ENCODE assay signal across 13 cellular contexts in the genomic region with DNA sequence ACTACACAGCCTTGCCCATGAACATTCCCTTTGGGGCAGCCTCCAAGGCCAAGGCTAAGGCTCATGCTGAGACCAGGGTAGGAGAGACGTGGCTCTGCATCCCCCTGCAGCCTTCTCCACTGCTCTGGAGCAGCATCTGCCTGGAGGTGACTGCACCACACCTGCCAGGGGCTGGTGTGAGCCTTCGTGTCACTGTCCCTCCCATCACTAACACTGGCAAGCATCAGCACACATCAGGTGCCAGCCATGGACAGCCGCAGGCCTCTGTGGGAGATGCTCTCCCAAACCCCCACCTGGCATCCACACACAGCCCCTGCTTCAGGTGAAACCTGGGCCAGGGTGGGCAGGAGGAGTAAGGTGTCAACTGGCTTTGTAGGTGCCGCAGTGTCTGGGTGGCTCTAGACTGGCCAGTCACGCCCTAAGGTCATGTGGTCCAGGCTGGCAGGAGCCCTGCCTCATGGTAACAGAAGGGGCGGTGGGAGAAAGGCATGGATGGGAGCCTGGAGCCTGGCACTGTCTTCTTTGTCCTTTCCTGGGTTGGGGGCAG. TPM values are rescaled to one million over a fixed set of nuclear protein-coding genes. Genes with fewer than 3 reads are reported as not detected.
DNase-seq lines count a peak whose midpoint lies in the region; ATAC-seq and TF ChIP-seq lines count a peak whose summit lies in the region.
"Had no signal": no experiment of that assay in that cellular context is flagged by ENCODE, and none has a peak within 500 bp of the region (broad histone marks: within the 10 kb centered on the region; RNA-seq: fewer than 3 reads in every experiment).

No MANE protein-coding gene starts in this region.

- no peaks in the 10 kb centered on the region for H3K9me3 ChIP-seq in RWPE2 (ENCODE audit: severe bottlenecking)

- H3K36me3 ChIP-seq in RWPE2 (ENCODE audit: low read depth) = no peaks in the 10 kb centered on the region

- TF ChIP-seq CTCF in RWPE2 (IDR thresholded peaks at IDR 0.05; ENCODE audit: poor library complexity, severe bottlenecking) (no peak), dorsolateral prefrontal cortex (IDR thresholded peaks at IDR 0.05 in 54 of 56, conservative IDR thresholded peaks at IDR 0.05 in 2 of 56; ENCODE audit: low read depth in 1 of 56, partially characterized antibody in 56 of 56) (no peak)

- peaks cover 62% of the 10 kb centered on the region for H3K4me1 ChIP-seq in RWPE2 (ENCODE audit: insufficient read depth, poor library complexity, severe bottlenecking)

- peaks cover 6 to 14% of the 10 kb centered on the region in 2 donors for H3K4me1 Mint-ChIP-seq in effector memory CD8-positive, alpha-beta T cell (ENCODE audit: low read depth in 2 of 2)
- H3K4me1 Mint-ChIP-seq: IgD-negative memory B cell, memory B cell had no signal

- H3K36me3 Mint-ChIP-seq in effector memory CD8-positive, alpha-beta T cell (ENCODE audit: insufficient read depth) = peaks cover 3% of the 10 kb centered on the region

- H3K4me3 Mint-ChIP-seq in effector memory CD8-positive, alpha-beta T cell = no peak overlapping the region
- H3K4me3 Mint-ChIP-seq: IgD-negative memory B cell, memory B cell had no signal

- H3K4me3 ChIP-seq in RWPE2 (ENCODE audit: severe bottlenecking) (no peak overlapping the region), dorsolateral prefrontal cortex (no peak overlapping the region)

- ATAC-seq in RWPE2 (ENCODE audit: low read depth) = no peak
- ATAC-seq in HG02981 (IDR thresholded peaks at IDR 0.05; ENCODE audit: unreplicated experiment) = no peak
- ATAC-seq in HG02852 (IDR thresholded peaks at IDR 0.05; ENCODE audit: unreplicated experiment) = no peak
- no peak for ATAC-seq in HG03045 (IDR thresholded peaks at IDR 0.05; ENCODE audit: unreplicated experiment)
- ATAC-seq in effector memory CD8-positive, alpha-beta T cell (replicated peaks) = no peak

- intact Hi-C loops in dorsolateral prefrontal cortex (cut with DNase I) = no loop called here

- H3K27ac Mint-ChIP-seq in effector memory CD8-positive, alpha-beta T cell = peak overlapping the region in 1 of 2 donors; percentile 51
- H3K27ac Mint-ChIP-seq: activated T-helper 2 cell treated with anti-CD3 and anti-CD28 coated beads, Interferon-gamma antibody, Interleukin-2, Interleukin-4, amounts not matched to agents 10 μg/mL and 5 μg/mL and 100 μg/mL, durations not matched to agents 14 hours and 24 hours and 36 hours; memory B cell had no signal

- H3K27ac ChIP-seq in RWPE2 (ENCODE audit: poor library complexity, severe bottlenecking) (peak overlapping the region; percentile 92), dorsolateral prefrontal cortex (peak overlapping the region in 57 of 59 donors; percentile 34 to 97 (median 83)), temporal lobe (ENCODE audit: low read depth, low read length) (peak overlapping the region; percentile 84)

- H3K27me3 ChIP-seq in RWPE2 (ENCODE audit: insufficient read depth, poor library complexity, severe bottlenecking) = no peaks in the 10 kb centered on the region
- no peaks in the 10 kb centered on the region for H3K27me3 ChIP-seq in dorsolateral prefrontal cortex

- no peaks in the 10 kb centered on the region for H3K9me3 Mint-ChIP-seq in effector memory CD8-positive, alpha-beta T cell
- H3K9me3 Mint-ChIP-seq: activated T-helper 2 cell treated with anti-CD3 and anti-CD28 coated beads, Interferon-gamma antibody, Interleukin-2, Interleukin-4, amounts not matched to agents 10 μg/mL and 5 μg/mL and 100 μg/mL, durations not matched to agents 14 hours and 24 hours and 36 hours; IgD-negative memory B cell; memory B cell had no signal

- no peaks in the 10 kb centered on the region for H3K27me3 Mint-ChIP-seq in effector memory CD8-positive, alpha-beta T cell
- H3K27me3 Mint-ChIP-seq: IgD-negative memory B cell, memory B cell had no signal

- DNase-seq in RWPE2 (ENCODE audit: low spot score) (no peak), dorsolateral prefrontal cortex (no peak), myocyte (ENCODE audit: low read depth) (peak; percentile 33)
- DNase-seq in effector memory CD8-positive, alpha-beta T cell = no peak
- DNase-seq: cortex of kidney, NCI-H1436 treated with DMSO at 0.1 percent for 48 hours had no signal

RNA-seq across cellular contexts. Expression of gene MTSS2, which starts 18.1 kb away (rescaled TPM):
- total RNA-seq in dorsolateral prefrontal cortex (100 to 1,000 TPM; 135 to 968 (median 301) TPM), myocyte (170 and 234 TPM in 2 replicates), temporal lobe (45.5 TPM)
- polyA plus RNA-seq in myocyte (2012) = 626 TPM

RNA-seq across cellular contexts. Expression of gene IL34, which starts 57.5 kb away (rescaled TPM):
- total RNA-seq in dorsolateral prefrontal cortex (10 to 100 TPM in 117 of 120 experiments, 1 to 10 TPM in 3; 5.0 to 52.7 (median 20.4) TPM), myocyte (20.0 and 67.8 TPM in 2 replicates), temporal lobe (1.5 TPM)
- polyA plus RNA-seq in myocyte (2012) = 25.0 TPM
- total RNA-seq: activated T-helper 2 cell treated with anti-CD3 and anti-CD28 coated beads, Interferon-gamma antibody, Interleukin-2, Interleukin-4, amounts not matched to agents 10 μg/mL and 5 μg/mL and 100 μg/mL, durations not matched to agents 14 hours and 24 hours and 36 hours had no signal
- polyA plus RNA-seq: IgD-negative memory B cell had no signal
